Comparison of ENCODE assay signal across 19 cellular contexts in the genomic region with DNA sequence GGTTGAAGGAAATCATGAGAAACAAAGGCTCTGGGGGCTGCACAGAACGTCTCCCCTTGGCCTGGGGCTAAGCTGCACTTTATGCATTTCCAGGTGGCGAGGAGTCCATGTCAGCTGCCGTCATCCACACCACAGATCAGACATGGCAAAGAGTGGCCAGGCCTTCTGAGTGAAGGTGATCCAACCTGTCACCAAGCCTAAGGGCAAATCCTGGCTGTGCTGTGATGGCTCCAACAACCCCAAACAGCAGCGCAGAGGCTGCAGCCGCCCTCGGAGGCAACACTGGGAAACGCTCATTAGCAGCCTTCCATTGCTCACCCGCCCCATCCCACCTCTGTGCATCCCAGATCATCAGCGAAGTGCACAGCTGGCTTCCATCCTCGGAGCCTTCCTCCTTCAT.
"Had no signal": no experiment of that assay in that cellular context is flagged by ENCODE, and none has a peak within 500 bp of the region (broad histone marks: within the 10 kb centered on the region; RNA-seq: fewer than 3 reads in every experiment).

No MANE protein-coding gene starts in this region.

- H3K27ac ChIP-seq: SK-N-MC, WERI-Rb-1 had no signal

- ATAC-seq: activated CD4-positive, alpha-beta T cell treated with anti-CD3 and anti-CD28 coated beads for 36 hours; activated T-helper 17 cell treated with anti-CD3 and anti-CD28 coated beads, Interleukin-2, amount 50 U/mL, for 72 hours; T-cell had no signal

- H3K27me3 ChIP-seq: MG63 had no signal

- H3K36me3 ChIP-seq: MG63, WERI-Rb-1 had no signal

- H3K9me3 ChIP-seq: MG63 had no signal

- DNase-seq: activated CD4-positive, alpha-beta memory T cell treated with anti-CD3 and anti-CD28 coated beads, Interleukin-2, amount 10 ng/mL, durations not matched to agents 7 days and 5 days; activated CD4-positive, alpha-beta T cell treated with anti-CD3 and anti-CD28 coated beads for 36 hours; activated CD4-positive, alpha-beta T cell treated with anti-CD3 and anti-CD28 coated beads, Interleukin-2, amount 50 U/mL, for 1 hour; activated gamma-delta T cell; activated naive CD4-positive, alpha-beta T cell treated with anti-CD3 and anti-CD28 coated beads for 36 hours; activated T-cell treated with anti-CD3 and anti-CD28 coated beads for 4 hours; activated T-cell treated with anti-CD3 and anti-CD28 coated beads, Interleukin-2, amount 50 U/mL, for 48 hours; cerebellar nuclear complex; MG63; MV-4-11; NCI-H1105; NCI-H187; NCI-H2081 treated with DMSO at 0.1 percent for 48 hours; NCI-H2171; NCI-H226; T-cell; WERI-Rb-1 had no signal

- H3K4me3 ChIP-seq: MG63, SK-N-MC had no signal
